ENCODE assay signal across 29 cellular contexts in the genomic region with DNA sequence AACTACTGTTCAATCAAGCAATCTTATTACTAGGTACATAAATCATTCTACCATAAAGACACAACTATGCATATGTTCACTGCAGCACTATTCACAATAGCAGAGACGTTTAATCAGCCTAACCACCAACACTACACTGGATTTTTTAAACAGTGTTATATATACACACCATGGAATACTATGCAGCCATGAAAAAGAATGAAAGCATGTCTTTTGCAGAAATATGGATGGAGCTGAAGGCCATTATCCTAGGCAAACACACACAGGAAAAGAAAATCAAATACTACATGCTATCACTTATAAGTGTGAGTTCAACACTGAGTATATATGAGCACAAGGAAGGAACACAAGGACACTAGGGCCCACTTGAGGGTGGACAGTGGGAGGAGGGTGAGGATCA.
"Had no signal": no experiment of that assay in that cellular context is flagged by ENCODE, and none has a peak within 500 bp of the region (broad histone marks: within the 10 kb centered on the region; RNA-seq: fewer than 3 reads in every experiment).

No MANE protein-coding gene starts in this region.

- H3K36me3 ChIP-seq: stomach, suprapubic skin, thoracic aorta, thyroid gland, tibial artery, tibial nerve, transverse colon, upper lobe of left lung, upper lobe of right lung, uterus, vagina had no signal

- DNase-seq: stimulated activated CD4-positive, alpha-beta T cell treated with anti-CD3 and anti-CD28 coated beads, Interleukin-2, amount 100 ng/mL, for 24 hours; stimulated activated CD4-positive, alpha-beta T cell treated with anti-CD3 and anti-CD28 coated beads, Interleukin-2, amount 100 ng/mL, for 48 hours; stimulated activated CD4-positive, alpha-beta T cell treated with anti-CD3 and anti-CD28 coated beads, Interleukin-4, amount 100 ng/mL, for 1 hour; stimulated activated CD4-positive, alpha-beta T cell treated with anti-CD3 and anti-CD28 coated beads, Interleukin-4, amount 100 ng/mL, for 24 hours; stimulated activated CD4-positive, alpha-beta T cell treated with anti-CD3 and anti-CD28 coated beads, Interleukin-4, amount 100 ng/mL, for 4 hours; stimulated activated CD8-positive, alpha-beta memory T cell treated with anti-CD3 and anti-CD28 coated beads, Interleukin-4, amount 100 ng/mL, for 48 hours; stimulated activated naive B cell treated with anti-CD40 and anti-IgM and Interleukin-4, amounts not matched to agents 10 μg/mL and 1 μg/mL and 100 μg/mL, for 72 hours; stimulated activated naive CD4-positive, alpha-beta T cell; stimulated activated naive CD4-positive, alpha-beta T cell treated with Interleukin-2 at 50 U/mL for 16 hours; stimulated activated naive CD8-positive, alpha-beta T cell treated with anti-CD3 and anti-CD28 coated beads, Interleukin-15, amount 100 ng/mL, for 72 hours; stimulated activated naive CD8-positive, alpha-beta T cell treated with anti-CD3 and anti-CD28 coated beads, Interleukin-15, Interleukin-2, amounts not matched to agents 100 U/mL and 50 U/mL, for 24 hours; stomach; substantia nigra; testis; thyroid gland; tibial artery; transverse colon; trophoblast cell; upper lobe of left lung; upper lobe of right lung; uterus had no signal

- H3K36me3 Mint-ChIP-seq: stimulated activated effector memory CD8-positive, alpha-beta T cell treated with anti-CD3 and anti-CD28 coated beads, Interleukin-12 subunit alpha, Interleukin-12 subunit beta, amount 100 ng/mL, for 72 hours; type B pancreatic cell had no signal

- H3K4me1 Mint-ChIP-seq: stimulated activated memory B cell treated with anti-CD40 and anti-IgM and Interleukin-4, amounts not matched to agents 10 μg/mL and 1 μg/mL and 100 μg/mL, for 72 hours; stimulated activated naive CD8-positive, alpha-beta T cell treated with anti-CD3 and anti-CD28 coated beads, Interleukin-15, amount 100 ng/mL, for 72 hours had no signal

- H3K27ac ChIP-seq: stomach, suprapubic skin, testis, thoracic aorta, thyroid gland, tibial artery, tibial nerve, transverse colon, upper lobe of left lung, upper lobe of right lung, uterus, vagina had no signal

- ATAC-seq: stimulated activated effector memory CD8-positive, alpha-beta T cell treated with anti-CD3 and anti-CD28 coated beads, Interleukin-12 subunit alpha, Interleukin-12 subunit beta, amount 100 ng/mL, for 72 hours; stimulated activated memory B cell treated with anti-CD40 and anti-IgM and Interleukin-4, amounts not matched to agents 10 μg/mL and 1 μg/mL and 100 μg/mL, for 72 hours; stimulated activated naive B cell treated with anti-CD40 and anti-IgM and Interleukin-4, amounts not matched to agents 10 μg/mL and 1 μg/mL and 100 μg/mL, for 72 hours; stimulated activated naive CD8-positive, alpha-beta T cell treated with anti-CD3 and anti-CD28 coated beads, Interleukin-15, amount 100 ng/mL, for 72 hours; stimulated activated naive CD8-positive, alpha-beta T cell treated with anti-CD3 and anti-CD28 coated beads, Interleukin-15, Interleukin-2, amounts not matched to agents 100 U/mL and 50 U/mL, for 24 hours; upper lobe of right lung had no signal

- H3K4me3 Mint-ChIP-seq: stimulated activated effector memory CD8-positive, alpha-beta T cell treated with anti-CD3 and anti-CD28 coated beads, Interleukin-12 subunit alpha, Interleukin-12 subunit beta, amount 100 ng/mL, for 72 hours; stimulated activated memory B cell treated with anti-CD40 and anti-IgM and Interleukin-4, amounts not matched to agents 10 μg/mL and 1 μg/mL and 100 μg/mL, for 72 hours; stimulated activated naive B cell treated with anti-CD40 and anti-IgM and Interleukin-4, amounts not matched to agents 10 μg/mL and 1 μg/mL and 100 μg/mL, for 72 hours; stimulated activated naive CD8-positive, alpha-beta T cell treated with anti-CD3 and anti-CD28 coated beads, Interleukin-15, amount 100 ng/mL, for 72 hours; stimulated activated naive CD8-positive, alpha-beta T cell treated with anti-CD3 and anti-CD28 coated beads, Interleukin-15, Interleukin-2, amounts not matched to agents 100 ng/mL and 50 ng/mL, for 24 hours; type B pancreatic cell had no signal

- H3K9me3 Mint-ChIP-seq: stimulated activated effector memory CD8-positive, alpha-beta T cell treated with anti-CD3 and anti-CD28 coated beads, Interleukin-12 subunit alpha, Interleukin-12 subunit beta, amount 100 ng/mL, for 72 hours; type B pancreatic cell had no signal

- H3K27ac Mint-ChIP-seq: stimulated activated effector memory CD8-positive, alpha-beta T cell treated with anti-CD3 and anti-CD28 coated beads, Interleukin-12 subunit alpha, Interleukin-12 subunit beta, amount 100 ng/mL, for 72 hours; stimulated activated memory B cell treated with anti-CD40 and anti-IgM and Interleukin-4, amounts not matched to agents 10 μg/mL and 1 μg/mL and 100 μg/mL, for 72 hours; stimulated activated naive B cell treated with anti-CD40 and anti-IgM and Interleukin-4, amounts not matched to agents 10 μg/mL and 1 μg/mL and 100 μg/mL, for 72 hours; stimulated activated naive CD8-positive, alpha-beta T cell treated with anti-CD3 and anti-CD28 coated beads, Interleukin-15, amount 100 ng/mL, for 72 hours; stimulated activated naive CD8-positive, alpha-beta T cell treated with anti-CD3 and anti-CD28 coated beads, Interleukin-15, Interleukin-2, amounts not matched to agents 100 ng/mL and 50 ng/mL, for 24 hours; type B pancreatic cell had no signal

- H3K9me3 ChIP-seq: stomach, suprapubic skin, testis, thoracic aorta, thyroid gland, tibial artery, tibial nerve, transverse colon, upper lobe of left lung, upper lobe of right lung, uterus, vagina had no signal

- H3K4me3 ChIP-seq: stomach, suprapubic skin, testis, thoracic aorta, thyroid gland, tibial artery, tibial nerve, transverse colon, upper lobe of left lung, upper lobe of right lung, uterus, vagina had no signal

- H3K27me3 ChIP-seq: stomach, suprapubic skin, testis, thyroid gland, tibial artery, tibial nerve, transverse colon, upper lobe of left lung, upper lobe of right lung, uterus, vagina had no signal

- H3K27me3 Mint-ChIP-seq: stimulated activated memory B cell treated with anti-CD40 and anti-IgM and Interleukin-4, amounts not matched to agents 10 μg/mL and 1 μg/mL and 100 μg/mL, for 72 hours; stimulated activated naive B cell treated with anti-CD40 and anti-IgM and Interleukin-4, amounts not matched to agents 10 μg/mL and 1 μg/mL and 100 μg/mL, for 72 hours; stimulated activated naive CD8-positive, alpha-beta T cell treated with anti-CD3 and anti-CD28 coated beads, Interleukin-15, amount 100 ng/mL, for 72 hours; stimulated activated naive CD8-positive, alpha-beta T cell treated with anti-CD3 and anti-CD28 coated beads, Interleukin-15, Interleukin-2, amounts not matched to agents 100 ng/mL and 50 ng/mL, for 24 hours; type B pancreatic cell had no signal
